Comparison of ENCODE assay signal across 15 cellular contexts in the genomic region with DNA sequence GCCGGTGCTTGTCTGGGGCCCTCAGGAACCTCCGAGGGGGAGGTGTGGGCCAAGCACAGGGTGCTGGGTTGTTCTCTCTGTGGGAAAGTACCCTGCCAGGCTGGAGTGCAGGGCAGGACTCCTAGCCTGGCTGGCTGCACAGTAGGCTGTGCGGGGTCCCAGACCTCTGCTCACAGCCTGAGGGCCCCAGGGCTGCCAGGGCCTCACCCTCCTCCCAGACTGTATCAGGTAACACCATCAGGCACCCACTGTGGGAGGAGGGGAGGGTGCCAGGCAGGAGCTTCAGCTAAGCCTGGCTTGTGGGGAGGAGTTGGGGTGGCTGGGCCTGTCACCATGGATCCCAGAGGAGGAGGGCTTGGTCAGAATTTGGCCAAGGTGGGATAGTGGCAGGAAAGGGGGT.
"Had no signal": no experiment of that assay in that cellular context is flagged by ENCODE, and none has a peak within 500 bp of the region (broad histone marks: within the 10 kb centered on the region; RNA-seq: fewer than 3 reads in every experiment).

No MANE protein-coding gene starts in this region.

- H3K4me3 ChIP-seq: adrenal gland, left ventricle myocardium inferior, pancreas, right lobe of liver had no signal

- DNase-seq: activated CD4-positive, alpha-beta T cell treated with anti-CD3 and anti-CD28 coated beads, Interleukin-2, amount 50 U/mL, for 4 hours; activated gamma-delta T cell; activated T-cell treated with anti-CD3 and anti-CD28 coated beads, Interleukin-2, amount 50 U/mL, for 72 hours; adrenal gland; effector CD8-positive, alpha-beta T cell; immature natural killer cell; kidney glomerular epithelial cell; left ventricle myocardium inferior; pancreas; right lobe of liver; small intestine; stimulated activated CD4-positive, alpha-beta T cell treated with anti-CD3 and anti-CD28 coated beads, Interleukin-4, amount 100 ng/mL, for 4 hours; stimulated activated naive CD4-positive, alpha-beta T cell; substantia nigra had no signal

- H3K27me3 ChIP-seq: adrenal gland, pancreas, right lobe of liver had no signal

- H3K4me1 ChIP-seq: right lobe of liver had no signal

- H3K36me3 ChIP-seq: adrenal gland, left ventricle myocardium inferior, pancreas, right lobe of liver had no signal

- ATAC-seq: activated naive CD4-positive, alpha-beta T cell treated with anti-CD3 and anti-CD28 coated beads, Interleukin-2, amount 50 U/mL, for 72 hours; activated T-cell treated with anti-CD3 and anti-CD28 coated beads, Interleukin-2, amount 50 U/mL, for 72 hours; pancreas; right lobe of liver had no signal

- H3K27ac ChIP-seq: adrenal gland, left ventricle myocardium inferior, pancreas, right lobe of liver had no signal

- H3K9me3 ChIP-seq: adrenal gland, left ventricle myocardium inferior, pancreas, right lobe of liver had no signal
